ENCODE assay signal across 1 cellular context in genomic region chr19:46861691-46862503, GRCh38.
TF ChIP-seq lines count a peak whose summit lies in the region.

No MANE protein-coding gene starts in this region.

TF ChIP-seq in HepG2, 621 proteins besides CTCF, POLR2A, EP300 and RAD21 (continued from another document and continues in another):
- TF ChIP-seq, protein P1, sequence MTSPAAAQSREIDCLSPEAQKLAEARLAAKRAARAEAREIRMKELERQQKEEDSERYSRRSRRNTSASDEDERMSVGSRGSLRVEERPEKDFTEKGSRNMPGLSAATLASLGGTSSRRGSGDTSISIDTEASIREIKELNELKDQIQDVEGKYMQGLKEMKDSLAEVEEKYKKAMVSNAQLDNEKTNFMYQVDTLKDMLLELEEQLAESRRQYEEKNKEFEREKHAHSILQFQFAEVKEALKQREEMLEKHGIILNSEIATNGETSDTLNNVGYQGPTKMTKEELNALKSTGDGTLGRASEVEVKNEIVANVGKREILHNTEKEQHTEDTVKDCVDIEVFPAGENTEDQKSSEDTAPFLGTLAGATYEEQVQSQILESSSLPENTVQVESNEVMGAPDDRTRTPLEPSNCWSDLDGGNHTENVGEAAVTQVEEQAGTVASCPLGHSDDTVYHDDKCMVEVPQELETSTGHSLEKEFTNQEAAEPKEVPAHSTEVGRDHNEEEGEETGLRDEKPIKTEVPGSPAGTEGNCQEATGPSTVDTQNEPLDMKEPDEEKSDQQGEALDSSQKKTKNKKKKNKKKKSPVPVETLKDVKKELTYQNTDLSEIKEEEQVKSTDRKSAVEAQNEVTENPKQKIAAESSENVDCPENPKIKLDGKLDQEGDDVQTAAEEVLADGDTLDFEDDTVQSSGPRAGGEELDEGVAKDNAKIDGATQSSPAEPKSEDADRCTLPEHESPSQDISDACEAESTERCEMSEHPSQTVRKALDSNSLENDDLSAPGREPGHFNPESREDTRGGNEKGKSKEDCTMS (CRISPR knock-in tag; conservative IDR thresholded peaks at IDR 0.05), result no peak
- TF ChIP-seq EHMT2 (IDR thresholded peaks at IDR 0.05; ENCODE audit: borderline replicate concordance, low read depth, low read length) (no peak), ZNF296 (CRISPR knock-in tag; conservative IDR thresholded peaks at IDR 0.05) (no peak), PTBP1 (IDR thresholded peaks at IDR 0.05; ENCODE audit: low read depth, low read length, poor library complexity, severe bottlenecking) (no peak), RFXAP (CRISPR knock-in tag; IDR thresholded peaks at IDR 0.05; ENCODE audit: borderline replicate concordance) (no peak), FOXO1 (CRISPR knock-in tag; IDR thresholded peaks at IDR 0.05) (no peak), ATAD3A (CRISPR knock-in tag; IDR thresholded peaks at IDR 0.05) (no peak), RFX5 (IDR thresholded peaks at IDR 0.05; ENCODE audit: low read depth, low read length) (no peak), MYC (CRISPR knock-in tag; IDR thresholded peaks at IDR 0.05; ENCODE audit: borderline replicate concordance) (no peak), PCBP1 (IDR thresholded peaks at IDR 0.05; ENCODE audit: borderline replicate concordance, low read depth, low read length) (no peak), ZNF891 (CRISPR knock-in tag; IDR thresholded peaks at IDR 0.05) (peak; percentile 33; the same call in 1 of the 2 replicates), GABPA (IDR thresholded peaks at IDR 0.05; ENCODE audit: low read depth, low read length) (no peak), GABPA (CRISPR knock-in tag; IDR thresholded peaks at IDR 0.05; ENCODE audit: low read depth) (peak; percentile 36; the same call in 1 of the 2 replicates), KAT7 (CRISPR knock-in tag; IDR thresholded peaks at IDR 0.05; ENCODE audit: borderline replicate concordance) (0 out of 2 replicates have a peak, but pooled peaks have one; percentile 56), PAX8 (CRISPR knock-in tag; IDR thresholded peaks at IDR 0.05; ENCODE audit: borderline replicate concordance) (no peak), ZNF264 (CRISPR knock-in tag; IDR thresholded peaks at IDR 0.05) (no peak), SIN3A (IDR thresholded peaks at IDR 0.05; ENCODE audit: borderline replicate concordance, low read depth, low read length) (peak; percentile 12; the same call in 1 of the 2 replicates), ATF3 (CRISPR knock-in tag; IDR thresholded peaks at IDR 0.05) (no peak), LCORL (IDR thresholded peaks at IDR 0.05) (no peak), LCORL (CRISPR knock-in tag; IDR thresholded peaks at IDR 0.05) (no peak), TMF1 (CRISPR knock-in tag; IDR thresholded peaks at IDR 0.05; ENCODE audit: low read depth) (no peak), CHD2 (IDR thresholded peaks at IDR 0.05; ENCODE audit: low read depth, low read length) (no peak), ZNF703 (CRISPR knock-in tag; IDR thresholded peaks at IDR 0.05; ENCODE audit: borderline replicate concordance) (no peak), ZNF547 (CRISPR knock-in tag; IDR thresholded peaks at IDR 0.05) (0 out of 2 replicates have a peak, but pooled peaks have one; percentile 27), ZNF350 (CRISPR knock-in tag; IDR thresholded peaks at IDR 0.05; ENCODE audit: borderline replicate concordance, low read depth) (0 out of 2 replicates have a peak, but pooled peaks have one; percentile 30), YEATS4 (CRISPR knock-in tag; IDR thresholded peaks at IDR 0.05; ENCODE audit: borderline replicate concordance) (no peak), AHR (CRISPR knock-in tag; IDR thresholded peaks at IDR 0.05) (0 out of 2 replicates have a peak, but pooled peaks have one; percentile 37), SMARCC2 (IDR thresholded peaks at IDR 0.05) (no peak), GRHL1 (CRISPR knock-in tag; conservative IDR thresholded peaks at IDR 0.05) (no peak), PRMT3 (CRISPR knock-in tag; IDR thresholded peaks at IDR 0.05; ENCODE audit: borderline replicate concordance, low read depth) (no peak), JUND (CRISPR knock-in tag; IDR thresholded peaks at IDR 0.05) (no peak), ZSCAN9 (CRISPR knock-in tag; IDR thresholded peaks at IDR 0.05; ENCODE audit: borderline replicate concordance) (no peak), ZNF3 (CRISPR knock-in tag; IDR thresholded peaks at IDR 0.05) (no peak), GPN1 (CRISPR knock-in tag; IDR thresholded peaks at IDR 0.05; ENCODE audit: borderline replicate concordance) (no peak), ZNF543 (CRISPR knock-in tag; IDR thresholded peaks at IDR 0.05) (0 out of 2 replicates have a peak, but pooled peaks have one; percentile 20), POLR2G (IDR thresholded peaks at IDR 0.05; ENCODE audit: low read depth, low read length) (peak; percentile 36), ZNF766 (CRISPR knock-in tag; IDR thresholded peaks at IDR 0.05; ENCODE audit: borderline replicate concordance) (no peak), SMAD1 (CRISPR knock-in tag; IDR thresholded peaks at IDR 0.05; ENCODE audit: borderline replicate concordance, low read depth) (0 out of 2 replicates have a peak, but pooled peaks have one; percentile 44), ZNF274 (CRISPR knock-in tag; IDR thresholded peaks at IDR 0.05) (no peak), NR2F6 (IDR thresholded peaks at IDR 0.05) (peak; percentile 26; the same call in 1 of the 2 replicates), NR2F6 (CRISPR knock-in tag; IDR thresholded peaks at IDR 0.05) (no peak), SNAI1 (CRISPR knock-in tag; IDR thresholded peaks at IDR 0.05; ENCODE audit: borderline replicate concordance) (no peak), HNF4A (CRISPR knock-in tag; IDR thresholded peaks at IDR 0.05) (no peak), CCAR2 (optimal IDR thresholded peaks at IDR 0.05; ENCODE audit: low read depth, low read length) (no peak), CBX1 (IDR thresholded peaks at IDR 0.05; ENCODE audit: low read depth) (no peak), SOX6 (IDR thresholded peaks at IDR 0.05) (no peak), SOX6 (CRISPR knock-in tag; IDR thresholded peaks at IDR 0.05) (no peak), RNF2 (conservative IDR thresholded peaks at IDR 0.05; ENCODE audit: low read depth) (no peak), MXD4 (CRISPR knock-in tag; IDR thresholded peaks at IDR 0.05) (no peak), MAFG (CRISPR knock-in tag; IDR thresholded peaks at IDR 0.05) (no peak)
- TF ChIP-seq, protein P2, sequence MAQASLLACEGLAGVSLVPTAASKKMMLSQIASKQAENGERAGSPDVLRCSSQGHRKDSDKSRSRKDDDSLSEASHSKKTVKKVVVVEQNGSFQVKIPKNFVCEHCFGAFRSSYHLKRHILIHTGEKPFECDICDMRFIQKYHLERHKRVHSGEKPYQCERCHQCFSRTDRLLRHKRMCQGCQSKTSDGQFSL (CRISPR knock-in tag; IDR thresholded peaks at IDR 0.05), result 0 out of 2 replicates have a peak, but pooled peaks have one; percentile 17
- TF ChIP-seq, protein P3, sequence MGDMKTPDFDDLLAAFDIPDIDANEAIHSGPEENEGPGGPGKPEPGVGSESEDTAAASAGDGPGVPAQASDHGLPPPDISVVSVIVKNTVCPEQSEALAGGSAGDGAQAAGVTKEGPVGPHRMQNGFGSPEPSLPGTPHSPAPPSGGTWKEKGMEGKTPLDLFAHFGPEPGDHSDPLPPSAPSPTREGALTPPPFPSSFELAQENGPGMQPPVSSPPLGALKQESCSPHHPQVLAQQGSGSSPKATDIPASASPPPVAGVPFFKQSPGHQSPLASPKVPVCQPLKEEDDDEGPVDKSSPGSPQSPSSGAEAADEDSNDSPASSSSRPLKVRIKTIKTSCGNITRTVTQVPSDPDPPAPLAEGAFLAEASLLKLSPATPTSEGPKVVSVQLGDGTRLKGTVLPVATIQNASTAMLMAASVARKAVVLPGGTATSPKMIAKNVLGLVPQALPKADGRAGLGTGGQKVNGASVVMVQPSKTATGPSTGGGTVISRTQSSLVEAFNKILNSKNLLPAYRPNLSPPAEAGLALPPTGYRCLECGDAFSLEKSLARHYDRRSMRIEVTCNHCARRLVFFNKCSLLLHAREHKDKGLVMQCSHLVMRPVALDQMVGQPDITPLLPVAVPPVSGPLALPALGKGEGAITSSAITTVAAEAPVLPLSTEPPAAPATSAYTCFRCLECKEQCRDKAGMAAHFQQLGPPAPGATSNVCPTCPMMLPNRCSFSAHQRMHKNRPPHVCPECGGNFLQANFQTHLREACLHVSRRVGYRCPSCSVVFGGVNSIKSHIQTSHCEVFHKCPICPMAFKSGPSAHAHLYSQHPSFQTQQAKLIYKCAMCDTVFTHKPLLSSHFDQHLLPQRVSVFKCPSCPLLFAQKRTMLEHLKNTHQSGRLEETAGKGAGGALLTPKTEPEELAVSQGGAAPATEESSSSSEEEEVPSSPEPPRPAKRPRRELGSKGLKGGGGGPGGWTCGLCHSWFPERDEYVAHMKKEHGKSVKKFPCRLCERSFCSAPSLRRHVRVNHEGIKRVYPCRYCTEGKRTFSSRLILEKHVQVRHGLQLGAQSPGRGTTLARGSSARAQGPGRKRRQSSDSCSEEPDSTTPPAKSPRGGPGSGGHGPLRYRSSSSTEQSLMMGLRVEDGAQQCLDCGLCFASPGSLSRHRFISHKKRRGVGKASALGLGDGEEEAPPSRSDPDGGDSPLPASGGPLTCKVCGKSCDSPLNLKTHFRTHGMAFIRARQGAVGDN (CRISPR knock-in tag; IDR thresholded peaks at IDR 0.05), result peak; percentile 58
- TF ChIP-seq, protein P4, sequence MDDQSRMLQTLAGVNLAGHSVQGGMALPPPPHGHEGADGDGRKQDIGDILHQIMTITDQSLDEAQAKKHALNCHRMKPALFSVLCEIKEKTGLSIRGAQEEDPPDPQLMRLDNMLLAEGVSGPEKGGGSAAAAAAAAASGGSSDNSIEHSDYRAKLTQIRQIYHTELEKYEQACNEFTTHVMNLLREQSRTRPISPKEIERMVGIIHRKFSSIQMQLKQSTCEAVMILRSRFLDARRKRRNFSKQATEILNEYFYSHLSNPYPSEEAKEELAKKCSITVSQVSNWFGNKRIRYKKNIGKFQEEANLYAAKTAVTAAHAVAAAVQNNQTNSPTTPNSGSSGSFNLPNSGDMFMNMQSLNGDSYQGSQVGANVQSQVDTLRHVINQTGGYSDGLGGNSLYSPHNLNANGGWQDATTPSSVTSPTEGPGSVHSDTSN (CRISPR knock-in tag; IDR thresholded peaks at IDR 0.05; ENCODE audit: borderline replicate concordance), result no peak
- TF ChIP-seq, protein P5, sequence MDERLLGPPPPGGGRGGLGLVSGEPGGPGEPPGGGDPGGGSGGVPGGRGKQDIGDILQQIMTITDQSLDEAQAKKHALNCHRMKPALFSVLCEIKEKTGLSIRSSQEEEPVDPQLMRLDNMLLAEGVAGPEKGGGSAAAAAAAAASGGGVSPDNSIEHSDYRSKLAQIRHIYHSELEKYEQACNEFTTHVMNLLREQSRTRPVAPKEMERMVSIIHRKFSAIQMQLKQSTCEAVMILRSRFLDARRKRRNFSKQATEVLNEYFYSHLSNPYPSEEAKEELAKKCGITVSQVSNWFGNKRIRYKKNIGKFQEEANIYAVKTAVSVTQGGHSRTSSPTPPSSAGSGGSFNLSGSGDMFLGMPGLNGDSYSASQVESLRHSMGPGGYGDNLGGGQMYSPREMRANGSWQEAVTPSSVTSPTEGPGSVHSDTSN (CRISPR knock-in tag; IDR thresholded peaks at IDR 0.05), result no peak
- TF ChIP-seq, protein P6, sequence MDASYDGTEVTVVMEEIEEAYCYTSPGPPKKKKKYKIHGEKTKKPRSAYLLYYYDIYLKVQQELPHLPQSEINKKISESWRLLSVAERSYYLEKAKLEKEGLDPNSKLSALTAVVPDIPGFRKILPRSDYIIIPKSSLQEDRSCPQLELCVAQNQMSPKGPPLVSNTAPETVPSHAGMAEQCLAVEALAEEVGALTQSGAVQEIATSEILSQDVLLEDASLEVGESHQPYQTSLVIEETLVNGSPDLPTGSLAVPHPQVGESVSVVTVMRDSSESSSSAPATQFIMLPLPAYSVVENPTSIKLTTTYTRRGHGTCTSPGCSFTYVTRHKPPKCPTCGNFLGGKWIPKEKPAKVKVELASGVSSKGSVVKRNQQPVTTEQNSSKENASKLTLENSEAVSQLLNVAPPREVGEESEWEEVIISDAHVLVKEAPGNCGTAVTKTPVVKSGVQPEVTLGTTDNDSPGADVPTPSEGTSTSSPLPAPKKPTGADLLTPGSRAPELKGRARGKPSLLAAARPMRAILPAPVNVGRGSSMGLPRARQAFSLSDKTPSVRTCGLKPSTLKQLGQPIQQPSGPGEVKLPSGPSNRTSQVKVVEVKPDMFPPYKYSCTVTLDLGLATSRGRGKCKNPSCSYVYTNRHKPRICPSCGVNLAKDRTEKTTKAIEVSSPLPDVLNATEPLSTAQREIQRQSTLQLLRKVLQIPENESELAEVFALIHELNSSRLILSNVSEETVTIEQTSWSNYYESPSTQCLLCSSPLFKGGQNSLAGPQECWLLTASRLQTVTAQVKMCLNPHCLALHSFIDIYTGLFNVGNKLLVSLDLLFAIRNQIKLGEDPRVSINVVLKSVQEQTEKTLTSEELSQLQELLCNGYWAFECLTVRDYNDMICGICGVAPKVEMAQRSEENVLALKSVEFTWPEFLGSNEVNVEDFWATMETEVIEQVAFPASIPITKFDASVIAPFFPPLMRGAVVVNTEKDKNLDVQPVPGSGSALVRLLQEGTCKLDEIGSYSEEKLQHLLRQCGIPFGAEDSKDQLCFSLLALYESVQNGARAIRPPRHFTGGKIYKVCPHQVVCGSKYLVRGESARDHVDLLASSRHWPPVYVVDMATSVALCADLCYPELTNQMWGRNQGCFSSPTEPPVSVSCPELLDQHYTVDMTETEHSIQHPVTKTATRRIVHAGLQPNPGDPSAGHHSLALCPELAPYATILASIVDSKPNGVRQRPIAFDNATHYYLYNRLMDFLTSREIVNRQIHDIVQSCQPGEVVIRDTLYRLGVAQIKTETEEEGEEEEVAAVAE (CRISPR knock-in tag; IDR thresholded peaks at IDR 0.05; ENCODE audit: borderline replicate concordance), result no peak
